In genomic region chr18:49072524-49072934, GRCh38 we compare ENCODE assay signal across 13 cellular contexts.
DNase-seq lines count a peak whose midpoint lies in the region; ATAC-seq and TF ChIP-seq lines count a peak whose summit lies in the region.
"Had no signal": no experiment of that assay in that cellular context is flagged by ENCODE, and none has a peak within 500 bp of the region (broad histone marks: within the 10 kb centered on the region; RNA-seq: fewer than 3 reads in every experiment).

No MANE protein-coding gene starts in this region.

- peaks cover 0 to 33% (median 12%) of the 10 kb centered on the region in 4 donors for H3K4me1 ChIP-seq in right lobe of liver
- H3K4me1 ChIP-seq in upper lobe of right lung, result peaks cover 18% of the 10 kb centered on the region

- 19% methylated on average over 7 of the region's 7 CpGs for WGBS in right lobe of liver (ENCODE audit: insufficient coverage, low coverage, low lambda C conversion rate, missing lambda C conversion rate)

- no peaks in the 10 kb centered on the region for H3K9me3 Mint-ChIP-seq in activated T-cell treated with anti-CD3 and anti-CD28 coated beads, Interleukin-2, amount 50 U/mL, for 72 hours
- no peaks in the 10 kb centered on the region for H3K9me3 Mint-ChIP-seq in activated T-cell treated with anti-CD3 and anti-CD28 coated beads, Interleukin-2, amount 50 U/mL, for 4 hours
- H3K9me3 Mint-ChIP-seq: activated CD4-positive, alpha-beta memory T cell treated with anti-CD3 and anti-CD28 coated beads for 36 hours had no signal

- DNase-seq in activated T-cell treated with anti-CD3 and anti-CD28 coated beads, Interleukin-2, amount 50 U/mL, for 72 hours, result no peak
- DNase-seq in activated T-cell treated with anti-CD3 and anti-CD28 coated beads, Interleukin-2, amount 50 U/mL, for 4 hours, result no peak
- peak; percentile 33 for DNase-seq in choroid plexus epithelial cell (ENCODE audit: low read depth)
- DNase-seq in right lobe of liver, result peak in 1 of 3 donors; percentile 64
- DNase-seq in upper lobe of right lung, result no peak
- no peak for DNase-seq in activated effector memory CD4-positive, alpha-beta T cell treated with Interleukin-2 at 50 U/mL for 16 hours
- DNase-seq in occipital lobe (lab: John Stamatoyannopoulos, UW), result no peak
- no peak for DNase-seq in NOMO-1 (lab: John Stamatoyannopoulos, UW; ENCODE audit: unreplicated experiment in 2 of 2)
- DNase-seq: ACHN; activated CD4-positive, alpha-beta memory T cell treated with anti-CD3 and anti-CD28 coated beads for 36 hours; activated naive CD4-positive, alpha-beta T cell treated with anti-CD3 and anti-CD28 coated beads, Interleukin-2, amount 50 U/mL, for 16 hours; dorsolateral prefrontal cortex; nucleus accumbens had no signal

- no peaks in the 10 kb centered on the region for H3K27me3 Mint-ChIP-seq in activated T-cell treated with anti-CD3 and anti-CD28 coated beads, Interleukin-2, amount 50 U/mL, for 72 hours (ENCODE audit: low read depth)
- H3K27me3 Mint-ChIP-seq in activated T-cell treated with anti-CD3 and anti-CD28 coated beads, Interleukin-2, amount 50 U/mL, for 4 hours (ENCODE audit: low read depth), result no peaks in the 10 kb centered on the region
- H3K27me3 Mint-ChIP-seq: activated CD4-positive, alpha-beta memory T cell treated with anti-CD3 and anti-CD28 coated beads for 36 hours had no signal

- peak overlapping the region; percentile 91 for H3K27ac Mint-ChIP-seq in activated T-cell treated with anti-CD3 and anti-CD28 coated beads, Interleukin-2, amount 50 U/mL, for 72 hours
- H3K27ac Mint-ChIP-seq: activated CD4-positive, alpha-beta memory T cell treated with anti-CD3 and anti-CD28 coated beads for 36 hours had no signal

- ATAC-seq in activated T-cell treated with anti-CD3 and anti-CD28 coated beads, Interleukin-2, amount 50 U/mL, for 72 hours (replicated peaks in 1 of 2), result peak in 1 of 2 donors; percentile 16
- no peak for ATAC-seq in activated T-cell treated with anti-CD3 and anti-CD28 coated beads, Interleukin-2, amount 50 U/mL, for 4 hours
- peak; percentile 87 to 91 (median 88) for ATAC-seq in right lobe of liver
- ATAC-seq in upper lobe of right lung, result peak; percentile 49

- TF ChIP-seq CTCF in choroid plexus epithelial cell (conservative IDR thresholded peaks at IDR 0.05; ENCODE audit: low read depth, low read length) (no peak), right lobe of liver (IDR thresholded peaks at IDR 0.05) (no peak), upper lobe of right lung (IDR thresholded peaks at IDR 0.05) (no peak)

- H3K27ac ChIP-seq in right lobe of liver (peak overlapping the region; percentile 80 to 89 (median 84)), upper lobe of right lung (peak overlapping the region; percentile 19)
- H3K27ac ChIP-seq: dorsolateral prefrontal cortex had no signal

- H3K27me3 ChIP-seq in right lobe of liver, result no peaks in the 10 kb centered on the region
- H3K27me3 ChIP-seq in upper lobe of right lung, result no peaks in the 10 kb centered on the region
- H3K27me3 ChIP-seq: dorsolateral prefrontal cortex had no signal

- intact Hi-C loops in right lobe of liver (cut with DNase I) (no loop called here), upper lobe of right lung (cut with DNase I) (no loop called here)

- H3K9me3 ChIP-seq in right lobe of liver (no peaks in the 10 kb centered on the region), upper lobe of right lung (no peaks in the 10 kb centered on the region)

- H3K36me3 ChIP-seq in right lobe of liver (no peaks in the 10 kb centered on the region), upper lobe of right lung (no peaks in the 10 kb centered on the region)

- peak; percentile 47 for TF ChIP-seq POLR2A in right lobe of liver (IDR thresholded peaks at IDR 0.05)

- H3K36me3 Mint-ChIP-seq in activated T-cell treated with anti-CD3 and anti-CD28 coated beads, Interleukin-2, amount 50 U/mL, for 72 hours (ENCODE audit: insufficient read depth in 2 of 2), result no peaks in the 10 kb centered on the region
- H3K36me3 Mint-ChIP-seq in activated T-cell treated with anti-CD3 and anti-CD28 coated beads, Interleukin-2, amount 50 U/mL, for 4 hours (ENCODE audit: insufficient read depth), result peaks cover 6% of the 10 kb centered on the region
- H3K36me3 Mint-ChIP-seq: activated CD4-positive, alpha-beta memory T cell treated with anti-CD3 and anti-CD28 coated beads for 36 hours had no signal

- H3K4me1 Mint-ChIP-seq in activated T-cell treated with anti-CD3 and anti-CD28 coated beads, Interleukin-2, amount 50 U/mL, for 72 hours (ENCODE audit: low read depth), result peaks cover 30% of the 10 kb centered on the region
- no peaks in the 10 kb centered on the region for H3K4me1 Mint-ChIP-seq in activated T-cell treated with anti-CD3 and anti-CD28 coated beads, Interleukin-2, amount 50 U/mL, for 4 hours (ENCODE audit: low read depth)

- H3K4me3 Mint-ChIP-seq in activated T-cell treated with anti-CD3 and anti-CD28 coated beads, Interleukin-2, amount 50 U/mL, for 72 hours, result peak overlapping the region; percentile 4 to 64
- H3K4me3 Mint-ChIP-seq in activated T-cell treated with anti-CD3 and anti-CD28 coated beads, Interleukin-2, amount 50 U/mL, for 4 hours, result no peak overlapping the region
- H3K4me3 Mint-ChIP-seq: activated CD4-positive, alpha-beta memory T cell treated with anti-CD3 and anti-CD28 coated beads for 36 hours had no signal

- peak overlapping the region; percentile 9 for H3K4me3 ChIP-seq in choroid plexus epithelial cell (ENCODE audit: low read depth, low read length)
- H3K4me3 ChIP-seq in right lobe of liver, result peak overlapping the region; percentile 9 to 52 (median 41)
- H3K4me3 ChIP-seq in upper lobe of right lung, result no peak overlapping the region
- H3K4me3 ChIP-seq: dorsolateral prefrontal cortex had no signal

Comparison
In these comparisons a context has a peak if more than half of its experiments do, and no peak if none do; other contexts are left out.
1. ATAC-seq: peak in right lobe of liver (4 of 4) and upper lobe of right lung (single experiment); none in activated T-cell treated with anti-CD3 and anti-CD28 coated beads, Interleukin-2, amount 50 U/mL, for 4 hours (0 of 2).